ENCODE assay signal across 28 cellular contexts in the genomic region with DNA sequence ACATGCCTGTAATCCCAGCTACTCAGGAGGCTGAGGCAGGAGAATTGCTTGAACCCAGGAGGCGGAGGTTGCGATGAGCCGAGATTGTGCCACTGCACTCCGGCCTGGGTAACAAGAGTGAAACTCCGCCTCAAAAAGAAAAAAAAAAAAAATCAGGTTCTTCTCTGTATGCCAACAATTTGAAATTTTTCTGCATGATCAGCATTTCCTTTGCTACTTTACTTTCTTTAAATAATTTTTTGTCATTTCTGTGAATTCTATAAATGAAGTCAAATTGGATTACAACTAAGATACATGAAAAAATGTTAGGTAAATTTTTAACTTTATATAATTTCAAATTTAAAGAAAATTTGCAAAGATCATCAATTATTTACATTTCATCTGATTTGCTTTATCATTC.
"Had no signal": no experiment of that assay in that cellular context is flagged by ENCODE, and none has a peak within 500 bp of the region (broad histone marks: within the 10 kb centered on the region; RNA-seq: fewer than 3 reads in every experiment).

No MANE protein-coding gene starts in this region.

- H2AFZ ChIP-seq: neural progenitor cell, parathyroid adenoma had no signal

- H3K27ac ChIP-seq: neural progenitor cell, ovary, parathyroid adenoma, psoas muscle, skin epidermis, suprapubic skin, testis, tibial artery, transverse colon, upper lobe of right lung, uterus had no signal

- H3K27me3 ChIP-seq: neural progenitor cell, ovary, spleen, suprapubic skin, testis, tibial artery, transverse colon, upper lobe of right lung, uterus had no signal

- H3K4me1 ChIP-seq: neural progenitor cell, parathyroid adenoma, psoas muscle, testis, upper lobe of right lung, uterus had no signal

- ATAC-seq: natural killer cell; psoas muscle; right cardiac atrium; sciatic nerve; stimulated activated memory B cell treated with anti-CD40 and anti-IgM and Interleukin-4, amounts not matched to agents 10 μg/mL and 1 μg/mL and 100 μg/mL, for 72 hours; stimulated activated naive CD8-positive, alpha-beta T cell treated with anti-CD3 and anti-CD28 coated beads, Interleukin-15, amount 100 ng/mL, for 72 hours; stimulated activated naive CD8-positive, alpha-beta T cell treated with anti-CD3 and anti-CD28 coated beads, Interleukin-15, Interleukin-2, amounts not matched to agents 100 U/mL and 50 U/mL, for 24 hours; upper lobe of right lung had no signal

- H3K4me2 ChIP-seq: neural progenitor cell, smooth muscle cell had no signal

- DNase-seq: natural killer cell; occipital lobe; ovary; posterior cingulate gyrus; psoas muscle; right cardiac atrium; spleen; stimulated activated CD4-positive, alpha-beta T cell treated with anti-CD3 and anti-CD28 coated beads, Interleukin-12 subunit alpha, Interleukin-12 subunit beta, amount 100 ng/mL, for 4 hours; stimulated activated CD4-positive, alpha-beta T cell treated with anti-CD3 and anti-CD28 coated beads, Interleukin-1b, Interleukin-23, amount 100 ng/mL, for 48 hours; stimulated activated CD4-positive, alpha-beta T cell treated with anti-CD3 and anti-CD28 coated beads, Interleukin-4, amount 100 ng/mL, for 1 hour; stimulated activated CD4-positive, alpha-beta T cell treated with anti-CD3 and anti-CD28 coated beads, Interleukin-4, amount 100 ng/mL, for 4 hours; stimulated activated CD8-positive, alpha-beta memory T cell treated with anti-CD3 and anti-CD28 coated beads, Interleukin-4, amount 100 ng/mL, for 48 hours; stimulated activated naive CD4-positive, alpha-beta T cell; stimulated activated naive CD8-positive, alpha-beta T cell treated with anti-CD3 and anti-CD28 coated beads, Interleukin-15, amount 100 ng/mL, for 72 hours; stimulated activated naive CD8-positive, alpha-beta T cell treated with anti-CD3 and anti-CD28 coated beads, Interleukin-15, Interleukin-2, amounts not matched to agents 100 U/mL and 50 U/mL, for 24 hours; substantia nigra; testis; tibial artery; transverse colon; upper lobe of right lung; uterus had no signal

- H3K9me3 ChIP-seq: ovary, psoas muscle, spleen, suprapubic skin, testis, tibial artery, transverse colon, upper lobe of right lung, uterus had no signal

- H3K36me3 ChIP-seq: neural progenitor cell, ovary, suprapubic skin, tibial artery, transverse colon, upper lobe of right lung, uterus had no signal

- H3K9ac ChIP-seq: neural progenitor cell, parathyroid adenoma had no signal

- H3K4me3 ChIP-seq: neural progenitor cell, ovary, psoas muscle, skin epidermis, smooth muscle cell, spleen, suprapubic skin, testis, tibial artery, transverse colon, upper lobe of right lung, uterus had no signal
